In the genomic region with DNA sequence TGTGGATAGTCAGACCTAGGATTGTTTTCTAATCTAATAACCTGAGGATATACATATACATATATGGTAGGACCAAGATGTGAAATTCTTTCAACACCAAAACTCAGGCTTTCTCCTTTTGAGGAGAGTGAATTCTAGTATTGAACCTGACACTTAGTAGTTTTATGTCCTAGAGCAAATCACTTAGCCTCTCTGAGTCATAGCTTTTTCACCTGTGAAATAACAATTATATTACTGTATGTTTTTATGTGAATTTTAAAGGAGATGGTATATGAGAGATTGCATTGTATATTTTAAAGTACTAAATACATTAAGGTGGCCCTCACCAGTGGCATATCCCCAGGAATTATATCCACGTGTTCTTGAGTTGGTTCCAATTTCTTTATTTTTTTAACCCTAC, we compare ENCODE assay signal across 24 cellular contexts. TPM values are rescaled to one million over a fixed set of nuclear protein-coding genes. Genes with fewer than 3 reads are reported as not detected.
DNase-seq lines count a peak whose midpoint lies in the region; ATAC-seq, FAIRE-seq and TF ChIP-seq lines count a peak whose summit lies in the region.
"Had no signal": no experiment of that assay in that cellular context is flagged by ENCODE, and none has a peak within 500 bp of the region (broad histone marks: within the 10 kb centered on the region; RNA-seq: fewer than 3 reads in every experiment).

No MANE protein-coding gene starts in this region.

- H3K36me3 ChIP-seq in PC-3 (ENCODE audit: low read depth, low read length): no peaks in the 10 kb centered on the region
- H3K36me3 ChIP-seq in bronchial epithelial cell (ENCODE audit: control insufficient read depth, insufficient read depth, low read length): peaks cover 4% of the 10 kb centered on the region
- no peaks in the 10 kb centered on the region for H3K36me3 ChIP-seq in keratinocyte (ENCODE audit: control insufficient read depth in 2 of 2, extremely low read depth in 1 of 2, insufficient read depth in 2 of 2, low read length in 2 of 2)
- H3K36me3 ChIP-seq: BE2C had no signal

- H3K9me3 ChIP-seq in PC-3 (ENCODE audit: low read length) (no peaks in the 10 kb centered on the region), keratinocyte (ENCODE audit: control insufficient read depth, low read depth, low read length) (no peaks in the 10 kb centered on the region)
- H3K9me3 ChIP-seq: BE2C, BLaER1, Caco-2 had no signal

- no peak overlapping the region for H3K4me3 ChIP-seq in PC-3 (ENCODE audit: low read length)
- no peak overlapping the region for H3K4me3 ChIP-seq in bronchial epithelial cell (ENCODE audit: low read depth, low read length)
- no peak overlapping the region for H3K4me3 ChIP-seq in keratinocyte (ENCODE audit: control insufficient read depth in 2 of 3, extremely low read depth in 1 of 3, insufficient read depth in 2 of 3, low read depth in 1 of 3, low read length in 3 of 3)
- H3K4me3 ChIP-seq: BLaER1 had no signal

- dilution Hi-C loops in keratinocyte (cut with MboI; ENCODE audit: extremely low pct_ligation_motif_present, low sequenced_read_pairs): no loop called here

- ATAC-seq in PC-3 (peak; percentile 53), HG03342 (IDR thresholded peaks at IDR 0.05; ENCODE audit: unreplicated experiment) (no peak)
- ATAC-seq: CD8-positive, alpha-beta T cell had no signal

- POLR2A ChIA-PET in PC-3 (lab: Charles Lee; ENCODE audit: unreplicated experiment): no interaction called here

- H2AFZ ChIP-seq in PC-3 (ENCODE audit: low read length) (no peak overlapping the region), keratinocyte (ENCODE audit: control insufficient read depth, low read length) (no peak overlapping the region)

- H3K27me3 ChIP-seq in PC-3 (ENCODE audit: low read length) (no peaks in the 10 kb centered on the region), bronchial epithelial cell (ENCODE audit: control insufficient read depth, insufficient read depth, low read length) (no peaks in the 10 kb centered on the region), keratinocyte (ENCODE audit: control insufficient read depth, extremely low read depth, insufficient read depth, low read length) (no peaks in the 10 kb centered on the region)
- H3K27me3 ChIP-seq: BE2C, BLaER1 had no signal

- TF ChIP-seq CTCF in PC-3 (conservative IDR thresholded peaks at IDR 0.05; ENCODE audit: low read depth, low read length): no peak
- no peak for TF ChIP-seq CTCF in bronchial epithelial cell (IDR thresholded peaks at IDR 0.05; ENCODE audit: insufficient read depth, low read length, severe bottlenecking)
- TF ChIP-seq CTCF in keratinocyte (optimal IDR thresholded peaks at IDR 0.05 in 1 of 3, IDR thresholded peaks at IDR 0.05 in 1 of 3, conservative IDR thresholded peaks at IDR 0.05 in 1 of 3; ENCODE audit: extremely low read depth in 1 of 3, insufficient read depth in 2 of 3, low read length in 3 of 3): no peak

- intact Hi-C loops in PC-3 (cut with micrococcal nuclease): no loop called here

- DNase-seq in PC-3 (no peak), bronchial epithelial cell (ENCODE audit: low read depth) (peak; percentile 21), epithelial cell of prostate (ENCODE audit: low read depth, low spot score) (no peak), keratinocyte (ENCODE audit: low read depth, low spot score) (no peak), OCI-M1 (lab: John Stamatoyannopoulos, UW) (no peak), HuH-7 (ENCODE audit: low spot score) (no peak)
- DNase-seq: 8988T; ACHN; BE2C; C1 segment of cervical spinal cord; Caco-2; Calu3; CD4-positive, alpha-beta T cell; CD8-positive, alpha-beta T cell; DMS79 treated with DMSO at 0.1 percent for 48 hours; GF-D8 had no signal

- H3K27ac ChIP-seq in PC-3 (ENCODE audit: low read length) (no peak overlapping the region), epithelial cell of prostate (peak overlapping the region; percentile 19), keratinocyte (ENCODE audit: control insufficient read depth, insufficient read depth, low read length) (peak overlapping the region; percentile 16)
- H3K27ac ChIP-seq: BLaER1 had no signal

- H3K79me2 ChIP-seq in PC-3 (ENCODE audit: low read length): no peaks in the 10 kb centered on the region
- H3K79me2 ChIP-seq in keratinocyte (ENCODE audit: control insufficient read depth, insufficient read depth, low read length): no peaks in the 10 kb centered on the region

- H3K9me1 ChIP-seq in keratinocyte (ENCODE audit: control insufficient read depth, extremely low read depth, insufficient read depth, low read length): no peaks in the 10 kb centered on the region

- H3K9ac ChIP-seq in PC-3 (ENCODE audit: low read length): no peak overlapping the region
- no peak overlapping the region for H3K9ac ChIP-seq in keratinocyte (ENCODE audit: control insufficient read depth, extremely low read depth, insufficient read depth, low read length)
- H3K9ac ChIP-seq: BLaER1 had no signal

- H4K20me1 ChIP-seq in PC-3 (ENCODE audit: low read length) (no peaks in the 10 kb centered on the region), keratinocyte (ENCODE audit: control insufficient read depth, extremely low read depth, insufficient read depth, low read length) (no peaks in the 10 kb centered on the region)
- H4K20me1 ChIP-seq: BLaER1 had no signal

- no peaks in the 10 kb centered on the region for H3K9me2 ChIP-seq in PC-3 (replicated peaks; ENCODE audit: low read length)

- no peak for FAIRE-seq in bronchial epithelial cell (lab: Jason Lieb, UNC)
- no peak for FAIRE-seq in keratinocyte (lab: Jason Lieb, UNC)
- FAIRE-seq: A204.1, D721Med, G401.6, GM19239 had no signal

- no peak overlapping the region for H3K4me2 ChIP-seq in PC-3 (ENCODE audit: low read length)
- H3K4me2 ChIP-seq in keratinocyte (ENCODE audit: control insufficient read depth, extremely low read depth, insufficient read depth, low read depth, low read length): peak overlapping the region; percentile 31
- H3K4me2 ChIP-seq: BLaER1 had no signal

- H3F3A ChIP-seq in PC-3 (ENCODE audit: low read length, unreplicated experiment): no peaks in the 10 kb centered on the region

- H3K4me1 ChIP-seq in PC-3 (ENCODE audit: insufficient read depth, low read length) (no peaks in the 10 kb centered on the region), keratinocyte (ENCODE audit: control insufficient read depth, extremely low read depth, insufficient read depth, low read length) (peaks cover 21% of the 10 kb centered on the region)
- H3K4me1 ChIP-seq: BE2C, BLaER1, Caco-2 had no signal

- no TSS peak for BruUV-seq in PC-3 (replicated peaks; lab: Mats Ljungman, UMichigan)

- CTCF ChIA-PET in PC-3 (lab: Charles Lee): no interaction called here

RNA-seq across cellular contexts. Expression of a gene that starts 34.6 kb away (rescaled TPM):
- not detected in 2 replicates for total RNA-seq in PC-3 (2014; rRNA removed)
- not detected in 2 replicates for total RNA-seq in bronchial epithelial cell
- polyA plus RNA-seq in keratinocyte: 0.26 to 0.73 TPM (median 0.51 TPM) in 3 replicates
- polyA plus RNA-seq in keratinocyte (2011; ENCODE audit: low read depth): not detected
- 0.55 and 0.66 TPM in 2 replicates for polyA plus RNA-seq in keratinocyte (2011; cell fraction: cytosol; rRNA removed)
- 1.2 and 1.7 TPM in 2 replicates for polyA plus RNA-seq in keratinocyte (2011; cell fraction: nucleus; rRNA removed)
- polyA plus RNA-seq in keratinocyte (2012; ENCODE audit: low replicate concordance): 0.18 TPM in 1 of 2 replicates, not detected in the other
- 1.2 TPM in 1 of 3 replicates, not detected in the others for polyA minus RNA-seq in keratinocyte
- polyA minus RNA-seq in keratinocyte (2011; cell fraction: cytosol; rRNA and poly(A)+ RNA removed): not detected
- 0.53 TPM in 1 of 2 replicates, not detected in the other for polyA minus RNA-seq in keratinocyte (2011; cell fraction: nucleus; rRNA and poly(A)+ RNA removed)
- total RNA-seq: A673; Caco-2; Calu3; CD4-positive, alpha-beta T cell; CD8-positive, alpha-beta T cell had no signal
- polyA plus RNA-seq: AG04450 had no signal

RNA-seq across cellular contexts. Expression of a gene that starts 43.4 kb away (rescaled TPM):
- not detected in 2 replicates for total RNA-seq in PC-3 (2014; rRNA removed)
- total RNA-seq in bronchial epithelial cell: 0.53 and 1.9 TPM in 2 replicates
- polyA plus RNA-seq in keratinocyte: 1.9 to 32.6 TPM (median 4.0 TPM) in 3 replicates
- polyA plus RNA-seq in keratinocyte (2011; ENCODE audit: low read depth): 0.36 TPM
- 7.6 and 12.6 TPM in 2 replicates for polyA plus RNA-seq in keratinocyte (2011; cell fraction: cytosol; rRNA removed)
- 13.4 and 22.0 TPM in 2 replicates for polyA plus RNA-seq in keratinocyte (2011; cell fraction: nucleus; rRNA removed)
- polyA plus RNA-seq in keratinocyte (2012; ENCODE audit: low replicate concordance): 2.4 and 2.5 TPM in 2 replicates
- polyA minus RNA-seq in keratinocyte: 1.2 to 13.4 TPM (median 2.1 TPM) in 3 replicates
- polyA minus RNA-seq in keratinocyte (2011; cell fraction: cytosol; rRNA and poly(A)+ RNA removed): 14.8 TPM
- polyA minus RNA-seq in keratinocyte (2011; cell fraction: nucleus; rRNA and poly(A)+ RNA removed): 5.8 and 6.5 TPM in 2 replicates
- total RNA-seq: A673; Caco-2; Calu3; CD4-positive, alpha-beta T cell; CD8-positive, alpha-beta T cell had no signal

RNA-seq across cellular contexts. Expression of a gene that starts 46.7 kb away (rescaled TPM):
- 31.7 and 32.9 TPM in 2 replicates for total RNA-seq in PC-3 (2014; rRNA removed)
- 20.5 and 25.5 TPM in 2 replicates for total RNA-seq in bronchial epithelial cell
- polyA plus RNA-seq in keratinocyte: 13.6 to 22.1 TPM (median 17.1 TPM) in 3 replicates
- 13.3 TPM for polyA plus RNA-seq in keratinocyte (2011; ENCODE audit: low read depth)
- 9.7 and 9.8 TPM in 2 replicates for polyA plus RNA-seq in keratinocyte (2011; cell fraction: cytosol; rRNA removed)
- 33.7 and 38.7 TPM in 2 replicates for polyA plus RNA-seq in keratinocyte (2011; cell fraction: nucleus; rRNA removed)
- polyA plus RNA-seq in keratinocyte (2012; ENCODE audit: low replicate concordance): 15.0 and 19.8 TPM in 2 replicates
- polyA minus RNA-seq in keratinocyte: 39.9 to 58.8 TPM (median 52.6 TPM) in 3 replicates
- 13.6 TPM for polyA minus RNA-seq in keratinocyte (2011; cell fraction: cytosol; rRNA and poly(A)+ RNA removed)
- 25.0 and 42.0 TPM in 2 replicates for polyA minus RNA-seq in keratinocyte (2011; cell fraction: nucleus; rRNA and poly(A)+ RNA removed)

RNA-seq across cellular contexts. Expression of a gene that starts 47.4 kb away (rescaled TPM):
- total RNA-seq in PC-3 (2014; rRNA removed): 11.2 and 12.1 TPM in 2 replicates
- 18.2 and 19.5 TPM in 2 replicates for total RNA-seq in bronchial epithelial cell
- 12.7 to 20.3 TPM (median 13.1 TPM) in 3 replicates for polyA plus RNA-seq in keratinocyte
- 24.7 TPM for polyA plus RNA-seq in keratinocyte (2011; ENCODE audit: low read depth)
- 15.2 and 16.2 TPM in 2 replicates for polyA plus RNA-seq in keratinocyte (2011; cell fraction: cytosol; rRNA removed)
- 12.4 and 13.8 TPM in 2 replicates for polyA plus RNA-seq in keratinocyte (2011; cell fraction: nucleus; rRNA removed)
- polyA plus RNA-seq in keratinocyte (2012; ENCODE audit: low replicate concordance): 19.0 and 20.1 TPM in 2 replicates
- polyA minus RNA-seq in keratinocyte: 4.6 to 7.1 TPM (median 6.2 TPM) in 3 replicates
- 4.0 TPM for polyA minus RNA-seq in keratinocyte (2011; cell fraction: cytosol; rRNA and poly(A)+ RNA removed)
- polyA minus RNA-seq in keratinocyte (2011; cell fraction: nucleus; rRNA and poly(A)+ RNA removed): 3.2 and 13.0 TPM in 2 replicates
